Comparison of ENCODE assay signal across 8 cellular contexts in the genomic region with DNA sequence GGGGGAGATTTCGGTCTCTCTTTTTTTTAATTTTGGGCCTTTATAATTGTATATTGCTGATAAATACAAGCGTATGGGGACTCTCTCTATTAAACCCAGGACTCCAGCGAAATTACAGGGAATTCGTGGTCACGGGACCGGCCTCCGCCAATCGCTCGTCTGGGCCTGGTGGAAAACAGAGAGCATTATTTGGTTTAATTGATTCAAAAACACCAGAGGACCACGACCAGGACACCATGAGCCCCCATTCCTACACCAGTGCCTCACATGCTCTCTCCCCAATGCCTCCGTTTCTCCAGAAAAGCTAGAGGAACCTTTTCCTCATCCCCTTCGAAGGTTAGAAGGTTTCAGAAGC. TPM values are rescaled to one million over a fixed set of nuclear protein-coding genes. Genes with fewer than 3 reads are reported as not detected.
DNase-seq lines count a peak whose midpoint lies in the region; ATAC-seq, FAIRE-seq and TF ChIP-seq lines count a peak whose summit lies in the region.

A gene (minus strand): TSS at position 88 of the 355 bp plus-strand sequence. CDS start 198 bp downstream, outside the sequence.

- BruUV-seq in HepG2 (replicated peaks; lab: Mats Ljungman, UMichigan): no TSS peak

- H3K4me3 Mint-ChIP-seq in activated naive CD8-positive, alpha-beta T cell treated with anti-CD3 and anti-CD28 coated beads, Interleukin-2, amount 10 ng/mL, durations not matched to agents 7 days and 5 days: peak within 1 kb of the TSS; percentile 96
- peak within 1 kb of the TSS; percentile 92 to 99 (median 95) for H3K4me3 Mint-ChIP-seq in immature natural killer cell
- peak within 1 kb of the TSS; percentile 87 to 88 for H3K4me3 Mint-ChIP-seq in stimulated activated naive B cell treated with anti-CD40 and anti-IgM and Interleukin-4, amounts not matched to agents 10 μg/mL and 1 μg/mL and 100 μg/mL, for 72 hours

- no peak within 1 kb of the TSS for H3K4me2 ChIP-seq in HepG2 (ENCODE audit: low read depth, low read length)

- no peaks in the 10 kb centered on the region for H3K9me3 Mint-ChIP-seq in activated naive CD8-positive, alpha-beta T cell treated with anti-CD3 and anti-CD28 coated beads, Interleukin-2, amount 10 ng/mL, durations not matched to agents 7 days and 5 days
- peaks cover 0 to 1% (median 0%) of the 10 kb centered on the region in 6 donors for H3K9me3 Mint-ChIP-seq in immature natural killer cell
- H3K9me3 Mint-ChIP-seq in stimulated activated naive B cell treated with anti-CD40 and anti-IgM and Interleukin-4, amounts not matched to agents 10 μg/mL and 1 μg/mL and 100 μg/mL, for 72 hours: no peaks in the 10 kb centered on the region

- no peaks in the 10 kb centered on the region for H3K79me2 ChIP-seq in HepG2 (ENCODE audit: insufficient read depth, low read length)

- H3K9me3 ChIP-seq in liver (ENCODE audit: control insufficient read depth in 4 of 4, low read length in 3 of 4) (no peaks in the 10 kb centered on the region), HepG2 (ENCODE audit: low read length) (no peaks in the 10 kb centered on the region)

- TF ChIP-seq POLR2A in HepG2 (IDR thresholded peaks at IDR 0.05; ENCODE audit: insufficient read depth in 1 of 2, low read depth in 2 of 2, low read length in 2 of 2): no peak

- H3K27ac ChIP-seq in liver (ENCODE audit: low read depth in 1 of 2, low read length in 2 of 2): peak within 1 kb of the TSS; percentile 61 to 77
- no peak within 1 kb of the TSS for H3K27ac ChIP-seq in HepG2 (ENCODE audit: extremely low read length, insufficient read depth, low read length)

- peaks cover 14% of the 10 kb centered on the region for H3K27me3 Mint-ChIP-seq in activated naive CD8-positive, alpha-beta T cell treated with anti-CD3 and anti-CD28 coated beads, Interleukin-2, amount 10 ng/mL, durations not matched to agents 7 days and 5 days
- peaks cover 6 to 24% (median 7%) of the 10 kb centered on the region in 3 donors for H3K27me3 Mint-ChIP-seq in immature natural killer cell (ENCODE audit: low read depth in 3 of 3)
- peaks cover 55 to 68% of the 10 kb centered on the region in 2 donors for H3K27me3 Mint-ChIP-seq in stimulated activated naive B cell treated with anti-CD40 and anti-IgM and Interleukin-4, amounts not matched to agents 10 μg/mL and 1 μg/mL and 100 μg/mL, for 72 hours

- no peak within 1 kb of the TSS for H3K9ac ChIP-seq in liver (ENCODE audit: low read depth in 1 of 2, low read length in 2 of 2)
- no peak within 1 kb of the TSS for H3K9ac ChIP-seq in HepG2 (ENCODE audit: insufficient read depth, low read depth, low read length)

- DNase-seq in HepG2 (ENCODE audit: low spot score): no peak
- DNase-seq in activated naive CD8-positive, alpha-beta T cell treated with anti-CD3 and anti-CD28 coated beads, Interleukin-2, amount 10 ng/mL, durations not matched to agents 7 days and 5 days: no peak
- no peak for DNase-seq in immature natural killer cell
- DNase-seq in stimulated activated naive B cell treated with anti-CD40 and anti-IgM and Interleukin-4, amounts not matched to agents 10 μg/mL and 1 μg/mL and 100 μg/mL, for 72 hours: no peak
- DNase-seq in NCI-H524 treated with DMSO at 0.1 percent for 48 hours (lab: John Stamatoyannopoulos, UW): no peak
- DNase-seq in AML-193 (lab: John Stamatoyannopoulos, UW): no peak
- DNase-seq in amygdala (lab: John Stamatoyannopoulos, UW): no peak

- POLR2A ChIA-PET in HepG2 (lab: Yijun Ruan, JAX): no interaction called here
- POLR2A ChIA-PET in activated naive CD8-positive, alpha-beta T cell treated with anti-CD3 and anti-CD28 coated beads, Interleukin-2, amount 10 ng/mL, durations not matched to agents 7 days and 5 days (lab: Charles Lee): no interaction called here

- WGBS in liver: 26% methylated on average over 12 of the region's 12 CpGs
- WGBS in HepG2 (ENCODE audit: low lambda C conversion rate): 52% methylated on average over 12 of the region's 12 CpGs

- CTCF ChIA-PET in HepG2 (lab: Yijun Ruan, JAX; ENCODE audit: low intra/inter-chr PET ratio, low total read pairs): no interaction called here

- TF ChIP-seq EP300 in HepG2 (IDR thresholded peaks at IDR 0.05; ENCODE audit: low read depth in 2 of 2, low read length in 2 of 2) (no peak), HepG2 (CRISPR knock-in tag; IDR thresholded peaks at IDR 0.05; ENCODE audit: borderline replicate concordance) (no peak)

- ATAC-seq in HepG2: no peak
- no peak for ATAC-seq in activated naive CD8-positive, alpha-beta T cell treated with anti-CD3 and anti-CD28 coated beads, Interleukin-2, amount 10 ng/mL, durations not matched to agents 7 days and 5 days (ENCODE audit: low read depth)
- ATAC-seq in stimulated activated naive B cell treated with anti-CD40 and anti-IgM and Interleukin-4, amounts not matched to agents 10 μg/mL and 1 μg/mL and 100 μg/mL, for 72 hours (replicated peaks): no peak

- TF ChIP-seq CTCF in liver (IDR thresholded peaks at IDR 0.05; ENCODE audit: low read depth, low read length, missing input control): no peak
- no peak for TF ChIP-seq CTCF in HepG2 (CRISPR knock-in tag; IDR thresholded peaks at IDR 0.05)

- H3K4me3 ChIP-seq in liver (ENCODE audit: low read depth in 1 of 3, low read length in 3 of 3): peak within 1 kb of the TSS; percentile 19 to 57 (median 44)
- H3K4me3 ChIP-seq in HepG2 (replicated peaks in 1 of 3; ENCODE audit: insufficient read depth in 1 of 3, low read depth in 2 of 3, low read length in 3 of 3): no peak within 1 kb of the TSS

- H4K20me1 ChIP-seq in HepG2 (ENCODE audit: insufficient read depth, low read length): no peaks in the 10 kb centered on the region; the same call in 1 of the 2 replicates

- intact Hi-C loops in HepG2 (cut with micrococcal nuclease; ENCODE audit: unreplicated experiment): no loop called here

- TF ChIP-seq RAD21 in liver (IDR thresholded peaks at IDR 0.05) (no peak), HepG2 (CRISPR knock-in tag; IDR thresholded peaks at IDR 0.05) (no peak)

- H3K4me1 ChIP-seq in liver (ENCODE audit: control insufficient read depth in 4 of 4, insufficient read depth in 4 of 4, low read length in 3 of 4) (peaks cover 0 to 12% (median 3%) of the 10 kb centered on the region in 4 donors), HepG2 (ENCODE audit: insufficient read depth, low read length) (no peaks in the 10 kb centered on the region)

- H3K27me3 ChIP-seq in liver (ENCODE audit: control insufficient read depth in 4 of 4, insufficient read depth in 4 of 4, low read length in 3 of 4) (peaks cover 2 to 13% (median 3%) of the 10 kb centered on the region in 4 donors), HepG2 (ENCODE audit: control insufficient read depth in 1 of 2, insufficient read depth in 2 of 2, low read length in 2 of 2) (peaks cover 10 to 97% of the 10 kb centered on the region in 2 experiments)

- H2AFZ ChIP-seq in HepG2 (ENCODE audit: low read length): no peak within 1 kb of the TSS

- H3K4me1 Mint-ChIP-seq in activated naive CD8-positive, alpha-beta T cell treated with anti-CD3 and anti-CD28 coated beads, Interleukin-2, amount 10 ng/mL, durations not matched to agents 7 days and 5 days: peaks cover 49% of the 10 kb centered on the region
- H3K4me1 Mint-ChIP-seq in immature natural killer cell: peaks cover 70 to 75% of the 10 kb centered on the region in 2 donors
- H3K4me1 Mint-ChIP-seq in stimulated activated naive B cell treated with anti-CD40 and anti-IgM and Interleukin-4, amounts not matched to agents 10 μg/mL and 1 μg/mL and 100 μg/mL, for 72 hours: peaks cover 24 to 46% of the 10 kb centered on the region in 2 donors

- no peak for FAIRE-seq in HepG2 (lab: Jason Lieb, UNC)

- H3K36me3 ChIP-seq in liver (ENCODE audit: control insufficient read depth in 4 of 4, insufficient read depth in 3 of 4, low read depth in 1 of 4, low read length in 3 of 4): no peaks in the 10 kb centered on the region
- H3K36me3 ChIP-seq in HepG2 (replicated peaks in 1 of 2; ENCODE audit: control insufficient read depth in 1 of 2, insufficient read depth in 2 of 2, low read length in 2 of 2): no peaks in the 10 kb centered on the region

- peak within 1 kb of the TSS; percentile 97 for H3K27ac Mint-ChIP-seq in activated naive CD8-positive, alpha-beta T cell treated with anti-CD3 and anti-CD28 coated beads, Interleukin-2, amount 10 ng/mL, durations not matched to agents 7 days and 5 days
- peak within 1 kb of the TSS; percentile 85 to 99 (median 94) for H3K27ac Mint-ChIP-seq in immature natural killer cell
- peak within 1 kb of the TSS; percentile 27 for H3K27ac Mint-ChIP-seq in stimulated activated naive B cell treated with anti-CD40 and anti-IgM and Interleukin-4, amounts not matched to agents 10 μg/mL and 1 μg/mL and 100 μg/mL, for 72 hours

- in situ Hi-C loops in HepG2 (cut with HindIII; ENCODE audit: extremely low pct_ligation_motif_present, low pct_unique_long_range_greater_than_20kb): no loop called here

- H3K36me3 Mint-ChIP-seq in activated naive CD8-positive, alpha-beta T cell treated with anti-CD3 and anti-CD28 coated beads, Interleukin-2, amount 10 ng/mL, durations not matched to agents 7 days and 5 days: peaks cover 12% of the 10 kb centered on the region
- H3K36me3 Mint-ChIP-seq in immature natural killer cell: peaks cover 0 to 10% (median 0%) of the 10 kb centered on the region in 3 donors
- H3K36me3 Mint-ChIP-seq in stimulated activated naive B cell treated with anti-CD40 and anti-IgM and Interleukin-4, amounts not matched to agents 10 μg/mL and 1 μg/mL and 100 μg/mL, for 72 hours: peaks cover 2 to 9% of the 10 kb centered on the region in 2 donors

RNA-seq across cellular contexts. Expression of the gene that starts here (rescaled TPM):
- total RNA-seq in liver: 1 to 10 TPM in 1 of 2 donors, under 1 TPM in 1; 0.67 to 2.3 TPM
- 1 to 10 TPM; 1.3 to 2.5 TPM for polyA plus RNA-seq in liver
- total RNA-seq in HepG2 (2016; rRNA removed; fragmentation: Illumina TruSeq; extraction: Trizol): not detected in 2 replicates
- not detected in 2 replicates for total RNA-seq in HepG2 (2016; cell fraction: cytosol; rRNA removed; fragmentation: Illumina TruSeq; extraction: Trizol; ENCODE audit: low read depth)
- not detected in 2 replicates for total RNA-seq in HepG2 (2016; cell fraction: insoluble cytoplasmic fraction; rRNA removed; fragmentation: Illumina TruSeq; extraction: Trizol)
- total RNA-seq in HepG2 (2016; cell fraction: membrane; rRNA removed; fragmentation: Illumina TruSeq; extraction: Trizol): not detected in 2 replicates
- not detected in 2 replicates for total RNA-seq in HepG2 (2016; cell fraction: nucleus; rRNA removed; fragmentation: Illumina TruSeq; extraction: Trizol)
- polyA plus RNA-seq in HepG2 (2011; rRNA removed): not detected in 2 replicates
- not detected in 2 replicates for polyA plus RNA-seq in HepG2 (2011; cell fraction: cytosol; rRNA removed)
- polyA plus RNA-seq in HepG2 (2011; cell fraction: nucleus; rRNA removed): not detected in 2 replicates
- polyA plus RNA-seq in HepG2 (2012): not detected in 2 replicates
- not detected in 2 replicates for polyA plus RNA-seq in HepG2 (2016; cell fraction: cytosol; fragmentation: Illumina TruSeq; extraction: Trizol; ENCODE audit: low read depth)
- not detected in 2 replicates for polyA plus RNA-seq in HepG2 (2016; cell fraction: insoluble cytoplasmic fraction; fragmentation: Illumina TruSeq; extraction: Trizol; ENCODE audit: low read depth)
- not detected in 2 replicates for polyA plus RNA-seq in HepG2 (2016; cell fraction: membrane; fragmentation: Illumina TruSeq; extraction: Trizol; ENCODE audit: low read depth)
- polyA plus RNA-seq in HepG2 (2016; cell fraction: nucleus; fragmentation: Illumina TruSeq; extraction: Trizol; ENCODE audit: insufficient read depth, low read depth): not detected in 2 replicates
- 0.28 TPM in 1 of 2 replicates, not detected in the other for polyA minus RNA-seq in HepG2 (2011; rRNA and poly(A)+ RNA removed; ENCODE audit: low replicate concordance)
- not detected in 2 replicates for polyA minus RNA-seq in HepG2 (2011; cell fraction: cytosol; rRNA and poly(A)+ RNA removed)
- polyA minus RNA-seq in HepG2 (2011; cell fraction: nucleus; rRNA and poly(A)+ RNA removed): not detected in 2 replicates
- 10 to 100 TPM; 19.5 to 20.0 TPM for total RNA-seq in activated naive CD8-positive, alpha-beta T cell treated with anti-CD3 and anti-CD28 coated beads, Interleukin-2, amount 10 ng/mL, durations not matched to agents 7 days and 5 days
- 10 to 100 TPM; 15.9 to 32.6 (median 18.3) TPM for polyA plus RNA-seq in immature natural killer cell

Comparison
In these comparisons a context has a peak if more than half of its experiments do, and no peak if none do; other contexts are left out.
1. RNA of the gene that starts here (total RNA-seq): 19.5 to 20.0 TPM in activated naive CD8-positive, alpha-beta T cell treated with anti-CD3 and anti-CD28 coated beads, Interleukin-2, amount 10 ng/mL, durations not matched to agents 7 days and 5 days; 0.67 to 2.3 TPM in liver and not detected in HepG2; every median in the first group is over 4 times any median in the second.
2. RNA of the gene that starts here (polyA plus RNA-seq): 15.9 to 32.6 TPM in immature natural killer cell; 1.3 to 2.5 TPM in liver and not detected in HepG2; every median in the first group is over 4 times any median in the second.
3. H3K4me3 ChIP-seq: peak in liver (3 of 3); none in HepG2 (0 of 3).
4. H3K27ac Mint-ChIP-seq: peak in every context shown above with its lines; median percentile 97 in activated naive CD8-positive, alpha-beta T cell treated with anti-CD3 and anti-CD28 coated beads, Interleukin-2, amount 10 ng/mL, durations not matched to agents 7 days and 5 days; 94 in immature natural killer cell; 27 in stimulated activated naive B cell treated with anti-CD40 and anti-IgM and Interleukin-4, amounts not matched to agents 10 μg/mL and 1 μg/mL and 100 μg/mL, for 72 hours.
5. Peak in every context shown above with its lines, with median percentiles within 50 percentile points of each other: H3K4me3 Mint-ChIP-seq.